23 cellular contexts compared by ENCODE assay signal in genomic region chr6:53428886-53429285, GRCh38.
A peak's percentile ranks its signal among the peaks of the same experiment; 100 is the strongest.
DNase-seq lines count a peak whose midpoint lies in the region; ATAC-seq and TF ChIP-seq lines count a peak whose summit lies in the region.
"Had no signal": no experiment of that assay in that cellular context is flagged by ENCODE, and none has a peak within 500 bp of the region (broad histone marks: within the 10 kb centered on the region; RNA-seq: fewer than 3 reads in every experiment).

No MANE protein-coding gene starts in this region.

- H2AFZ ChIP-seq in neural progenitor cell (replicated peaks) = no peak overlapping the region
- H2AFZ ChIP-seq: GM23338 had no signal

- H3K27me3 ChIP-seq in neural progenitor cell = no peaks in the 10 kb centered on the region
- H3K27me3 ChIP-seq: BLaER1 treated with 17β-estradiol and CSF1 and Interleukin-3, amounts not matched to agents 10 nM and 100 nM had no signal

- no peak overlapping the region for H3K4me2 ChIP-seq in neural progenitor cell
- H3K4me2 ChIP-seq: A549; BLaER1 treated with 17β-estradiol and CSF1 and Interleukin-3, amounts not matched to agents 10 nM and 100 nM; GM23338 had no signal

- H3K9me3 Mint-ChIP-seq in stimulated activated naive CD8-positive, alpha-beta T cell treated with anti-CD3 and anti-CD28 coated beads, Interleukin-15, amount 100 ng/mL, for 72 hours = no peaks in the 10 kb centered on the region
- no peaks in the 10 kb centered on the region for H3K9me3 Mint-ChIP-seq in central memory CD8-positive, alpha-beta T cell
- no peaks in the 10 kb centered on the region for H3K9me3 Mint-ChIP-seq in neural progenitor cell
- H3K9me3 Mint-ChIP-seq: CD14-positive monocyte; CD4-positive, alpha-beta T cell; CD8-positive, alpha-beta memory T cell; GM23338; H9 had no signal

- H3F3A ChIP-seq in neural progenitor cell (ENCODE audit: low read depth) = no peaks in the 10 kb centered on the region

- peaks cover 45% of the 10 kb centered on the region for H3K4me1 Mint-ChIP-seq in stimulated activated naive CD8-positive, alpha-beta T cell treated with anti-CD3 and anti-CD28 coated beads, Interleukin-15, amount 100 ng/mL, for 72 hours
- H3K4me1 Mint-ChIP-seq in central memory CD8-positive, alpha-beta T cell = peaks cover 31% of the 10 kb centered on the region
- H3K4me1 Mint-ChIP-seq in neural progenitor cell = peaks cover 14% of the 10 kb centered on the region

- no peak for TF ChIP-seq CTCF in neural progenitor cell (IDR thresholded peaks at IDR 0.05)

- peak overlapping the region; percentile 13 to 17 for H3K4me3 Mint-ChIP-seq in stimulated activated naive CD8-positive, alpha-beta T cell treated with anti-CD3 and anti-CD28 coated beads, Interleukin-15, amount 100 ng/mL, for 72 hours
- H3K4me3 Mint-ChIP-seq in central memory CD8-positive, alpha-beta T cell = no peak overlapping the region
- peak overlapping the region; percentile 25 for H3K4me3 Mint-ChIP-seq in neural progenitor cell
- H3K4me3 Mint-ChIP-seq: CD4-positive, alpha-beta T cell; GM23338; H9 had no signal

- no peak overlapping the region for H3K9ac ChIP-seq in neural progenitor cell
- H3K9ac ChIP-seq: BLaER1 treated with 17β-estradiol and CSF1 and Interleukin-3, amounts not matched to agents 10 nM and 100 nM had no signal

- ATAC-seq in stimulated activated naive CD8-positive, alpha-beta T cell treated with anti-CD3 and anti-CD28 coated beads, Interleukin-15, amount 100 ng/mL, for 72 hours = no peak
- ATAC-seq in stimulated activated naive CD8-positive, alpha-beta T cell treated with anti-CD3 and anti-CD28 coated beads, Interleukin-15, Interleukin-2, amounts not matched to agents 100 U/mL and 50 U/mL, for 24 hours = no peak
- no peak for ATAC-seq in central memory CD8-positive, alpha-beta T cell (replicated peaks; ENCODE audit: extremely low read depth, poor library complexity, severe bottlenecking)
- ATAC-seq in HG03175 (IDR thresholded peaks at IDR 0.05; ENCODE audit: unreplicated experiment) = no peak
- ATAC-seq: A549, GM23338, HCT116 had no signal

- no peak overlapping the region for H3K27ac Mint-ChIP-seq in stimulated activated naive CD8-positive, alpha-beta T cell treated with anti-CD3 and anti-CD28 coated beads, Interleukin-15, amount 100 ng/mL, for 72 hours
- H3K27ac Mint-ChIP-seq in central memory CD8-positive, alpha-beta T cell (ENCODE audit: low read depth) = peak overlapping the region; percentile 61
- H3K27ac Mint-ChIP-seq in neural progenitor cell = no peak overlapping the region
- H3K27ac Mint-ChIP-seq: CD14-positive monocyte; CD4-positive, alpha-beta T cell; GM23338; H9 had no signal

- no peaks in the 10 kb centered on the region for H3K9me3 ChIP-seq in neural progenitor cell (ENCODE audit: low read depth)
- H3K9me3 ChIP-seq: A549; BE2C; BLaER1 treated with 17β-estradiol and CSF1 and Interleukin-3, amounts not matched to agents 10 nM and 100 nM had no signal

- H3K27me3 Mint-ChIP-seq in stimulated activated naive CD8-positive, alpha-beta T cell treated with anti-CD3 and anti-CD28 coated beads, Interleukin-15, amount 100 ng/mL, for 72 hours = peaks cover 6% of the 10 kb centered on the region
- no peaks in the 10 kb centered on the region for H3K27me3 Mint-ChIP-seq in central memory CD8-positive, alpha-beta T cell
- H3K27me3 Mint-ChIP-seq in neural progenitor cell (ENCODE audit: insufficient read depth, low read depth) = peaks cover 2% of the 10 kb centered on the region

- DNase-seq in stimulated activated naive CD8-positive, alpha-beta T cell treated with anti-CD3 and anti-CD28 coated beads, Interleukin-15, amount 100 ng/mL, for 72 hours = no peak
- no peak for DNase-seq in stimulated activated naive CD8-positive, alpha-beta T cell treated with anti-CD3 and anti-CD28 coated beads, Interleukin-15, Interleukin-2, amounts not matched to agents 100 U/mL and 50 U/mL, for 24 hours
- no peak for DNase-seq in central memory CD8-positive, alpha-beta T cell (ENCODE audit: low spot score in 2 of 2)
- DNase-seq in neural progenitor cell (ENCODE audit: low spot score) = no peak
- no peak for DNase-seq in stimulated activated CD4-positive, alpha-beta T cell treated with anti-CD3 and anti-CD28 coated beads, Interleukin-4, amount 100 ng/mL, for 1 hour
- no peak for DNase-seq in NAMALWA (ENCODE audit: low spot score)
- DNase-seq: 8988T; ACHN; AML-193; BE2C; CD4-positive, alpha-beta T cell; DMS 273 treated with DMSO at 0.1 percent for 48 hours; DMS79; EL; GDM1; H9 had no signal

- no peaks in the 10 kb centered on the region for H4K20me1 ChIP-seq in neural progenitor cell (ENCODE audit: low read depth)
- H4K20me1 ChIP-seq: BLaER1 treated with 17β-estradiol and CSF1 and Interleukin-3, amounts not matched to agents 10 nM and 100 nM had no signal

- no peak overlapping the region for H3K4me3 ChIP-seq in neural progenitor cell
- H3K4me3 ChIP-seq: A549; BLaER1 treated with 17β-estradiol and CSF1 and Interleukin-3, amounts not matched to agents 10 nM and 100 nM; GM23338 had no signal

- H3K36me3 Mint-ChIP-seq in central memory CD8-positive, alpha-beta T cell (ENCODE audit: insufficient read depth) = no peaks in the 10 kb centered on the region
- H3K36me3 Mint-ChIP-seq in neural progenitor cell = no peaks in the 10 kb centered on the region
- H3K36me3 Mint-ChIP-seq: CD14-positive monocyte; CD8-positive, alpha-beta memory T cell had no signal

- H3K36me3 ChIP-seq in neural progenitor cell = no peaks in the 10 kb centered on the region
- H3K36me3 ChIP-seq: BE2C; BLaER1 treated with 17β-estradiol and CSF1 and Interleukin-3, amounts not matched to agents 10 nM and 100 nM had no signal

- H3K27ac ChIP-seq in neural progenitor cell = no peak overlapping the region
- H3K27ac ChIP-seq: A549; BLaER1 treated with 17β-estradiol and CSF1 and Interleukin-3, amounts not matched to agents 10 nM and 100 nM had no signal

- H3K4me1 ChIP-seq in neural progenitor cell = no peaks in the 10 kb centered on the region
- H3K4me1 ChIP-seq: BE2C had no signal

- H3K79me2 ChIP-seq in neural progenitor cell (ENCODE audit: low read depth) = no peaks in the 10 kb centered on the region
